Comparison of ENCODE assay signal across 1 cellular context in genomic region chr1:21334214-21335087, GRCh38.
TF ChIP-seq lines count a peak whose summit lies in the region.

No MANE protein-coding gene starts in this region.

TF ChIP-seq in HepG2, 621 proteins besides CTCF, POLR2A, EP300 and RAD21 (continued from another document and continues in another):
- TF ChIP-seq HOXA3 (CRISPR knock-in tag; IDR thresholded peaks at IDR 0.05) (no peak), ASH2L (IDR thresholded peaks at IDR 0.05; ENCODE audit: insufficient read length, low read depth, low read length) (no peak), ZNF839 (CRISPR knock-in tag; IDR thresholded peaks at IDR 0.05; ENCODE audit: borderline replicate concordance) (no peak), EED (CRISPR knock-in tag; IDR thresholded peaks at IDR 0.05) (no peak), PAWR (CRISPR knock-in tag; IDR thresholded peaks at IDR 0.05; ENCODE audit: borderline replicate concordance) (no peak), ZSCAN25 (CRISPR knock-in tag; IDR thresholded peaks at IDR 0.05) (peak; percentile 3; the same call in 1 of the 2 replicates), ZNF512 (CRISPR knock-in tag; IDR thresholded peaks at IDR 0.05) (no peak), SMC3 (IDR thresholded peaks at IDR 0.05; ENCODE audit: low read length) (peak; percentile 66), CBX5 (CRISPR knock-in tag; IDR thresholded peaks at IDR 0.05; ENCODE audit: borderline replicate concordance) (no peak; the same call in 1 of the 2 replicates), KLF9 (CRISPR knock-in tag; IDR thresholded peaks at IDR 0.05; ENCODE audit: low read depth) (no peak), GLMP (CRISPR knock-in tag; IDR thresholded peaks at IDR 0.05; ENCODE audit: borderline replicate concordance) (no peak), ZBTB25 (CRISPR knock-in tag; IDR thresholded peaks at IDR 0.05) (no peak), MYNN (CRISPR knock-in tag; IDR thresholded peaks at IDR 0.05; ENCODE audit: low read depth) (no peak), JARID2 (CRISPR knock-in tag; IDR thresholded peaks at IDR 0.05; ENCODE audit: insufficient replicate concordance) (no peak), FOSL2 (CRISPR knock-in tag; IDR thresholded peaks at IDR 0.05) (0 out of 2 replicates have a peak, but pooled peaks have one; percentile 16), NBN (conservative IDR thresholded peaks at IDR 0.05) (no peak), NPAS2 (CRISPR knock-in tag; IDR thresholded peaks at IDR 0.05; ENCODE audit: borderline replicate concordance) (no peak), U2AF2 (IDR thresholded peaks at IDR 0.05; ENCODE audit: low read depth, low read length) (no peak), ZFP41 (CRISPR knock-in tag; IDR thresholded peaks at IDR 0.05; ENCODE audit: borderline replicate concordance) (no peak), ZBTB4 (CRISPR knock-in tag; IDR thresholded peaks at IDR 0.05; ENCODE audit: borderline replicate concordance) (no peak), ZNF512B (CRISPR knock-in tag; IDR thresholded peaks at IDR 0.05; ENCODE audit: borderline replicate concordance) (no peak), ZNF335 (CRISPR knock-in tag; IDR thresholded peaks at IDR 0.05) (no peak), XBP1 (CRISPR knock-in tag; IDR thresholded peaks at IDR 0.05) (no peak), PPARG (CRISPR knock-in tag; conservative IDR thresholded peaks at IDR 0.05) (no peak), HNRNPH1 (optimal IDR thresholded peaks at IDR 0.05; ENCODE audit: low read depth, low read length) (no peak), IKZF5 (CRISPR knock-in tag; IDR thresholded peaks at IDR 0.05) (peak; percentile 19; the same call in 1 of the 2 replicates), SNRNP70 (IDR thresholded peaks at IDR 0.05; ENCODE audit: low read depth, low read length) (no peak), ZFP1 (CRISPR knock-in tag; IDR thresholded peaks at IDR 0.05) (no peak), ARNT2 (CRISPR knock-in tag; IDR thresholded peaks at IDR 0.05; ENCODE audit: low read depth) (no peak), ZC3H13 (CRISPR knock-in tag; IDR thresholded peaks at IDR 0.05) (no peak), HNF1B (CRISPR knock-in tag; IDR thresholded peaks at IDR 0.05) (peak; percentile 17; the same call in 1 of the 2 replicates), KIAA2018 (CRISPR knock-in tag; IDR thresholded peaks at IDR 0.05; ENCODE audit: borderline replicate concordance) (no peak), ZNF564 (CRISPR knock-in tag; IDR thresholded peaks at IDR 0.05) (no peak), NR2C2 (CRISPR knock-in tag; IDR thresholded peaks at IDR 0.05; ENCODE audit: borderline replicate concordance) (no peak), UBTF (CRISPR knock-in tag; IDR thresholded peaks at IDR 0.05) (0 out of 2 replicates have a peak, but pooled peaks have one; percentile 18)
